In genomic region chr2:43424262-43425207, GRCh38 we compare ENCODE assay signal across 11 cellular contexts.
DNase-seq lines count a peak whose midpoint lies in the region; ATAC-seq, FAIRE-seq and TF ChIP-seq lines count a peak whose summit lies in the region.
"Had no signal": no experiment of that assay in that cellular context is flagged by ENCODE, and none has a peak within 500 bp of the region (broad histone marks: within the 10 kb centered on the region; RNA-seq: fewer than 3 reads in every experiment).

No MANE protein-coding gene starts in this region.

- H3K9me3 ChIP-seq in HepG2 (ENCODE audit: low read length) (no peaks in the 10 kb centered on the region), aorta (ENCODE audit: control insufficient read depth, low read length) (no peaks in the 10 kb centered on the region)
- H3K9me3 ChIP-seq: esophagus muscularis mucosa had no signal

- no peak overlapping the region for H3K4me3 Mint-ChIP-seq in activated naive CD4-positive, alpha-beta T cell treated with anti-CD3 and anti-CD28 coated beads, Interleukin-2, amount 10 ng/mL, durations not matched to agents 7 days and 5 days
- H3K4me3 Mint-ChIP-seq in activated T-helper 1 cell treated with anti-CD3 and anti-CD28 coated beads, Interleukin-12 subunit alpha, Interleukin-12 subunit beta, Interleukin-2, Interleukin-4 antibody, amounts not matched to agents 30 ng/mL and 10 ng/mL and 1 ng/mL, durations not matched to agents 14 hours and 24 hours and 36 hours = peak overlapping the region; percentile 23

- TF ChIP-seq EP300 in HepG2 (IDR thresholded peaks at IDR 0.05; ENCODE audit: low read depth in 2 of 2, low read length in 2 of 2) = peak in 1 of 2 experiments; percentile 97; a peak in 2 of 4 replicates
- TF ChIP-seq EP300 in HepG2 (CRISPR knock-in tag; IDR thresholded peaks at IDR 0.05; ENCODE audit: borderline replicate concordance) = peak; percentile 70; the same call in 1 of the 2 replicates

- H3K4me1 ChIP-seq in HepG2 (ENCODE audit: insufficient read depth, low read length) (peaks cover 78% of the 10 kb centered on the region), aorta (ENCODE audit: control insufficient read depth in 1 of 2, insufficient read depth in 2 of 2, low read length in 2 of 2) (peaks cover 5 to 18% of the 10 kb centered on the region in 2 donors)

- no peaks in the 10 kb centered on the region for H3K27me3 ChIP-seq in HepG2 (ENCODE audit: control insufficient read depth in 1 of 2, insufficient read depth in 2 of 2, low read length in 2 of 2)
- no peaks in the 10 kb centered on the region for H3K27me3 ChIP-seq in aorta (ENCODE audit: control insufficient read depth in 1 of 2, insufficient read depth in 2 of 2, low read length in 1 of 2)
- H3K27me3 ChIP-seq: esophagus muscularis mucosa had no signal

- POLR2A ChIA-PET in HepG2 (lab: Yijun Ruan, JAX) = interaction anchor here (0.9 to 2.1 kb wide), 8 partner anchors 20 to 446 kb away, joined by 3 to 9 read pairs (median 4); partner anchors contain the start of gene ZFP36L2

- H3K36me3 ChIP-seq in HepG2 (replicated peaks in 1 of 2; ENCODE audit: control insufficient read depth in 1 of 2, insufficient read depth in 2 of 2, low read length in 2 of 2) = no peaks in the 10 kb centered on the region
- H3K36me3 ChIP-seq in aorta (ENCODE audit: control insufficient read depth in 1 of 2, insufficient read depth in 2 of 2, low read length in 1 of 2) = no peaks in the 10 kb centered on the region

- peak overlapping the region; percentile 31 for H2AFZ ChIP-seq in HepG2 (ENCODE audit: low read length)

- WGBS in HepG2 (ENCODE audit: low lambda C conversion rate) = 44% methylated on average over 6 of the region's 6 CpGs
- 69 to 70% methylated on average over 6 of the region's 6 CpGs for WGBS in aorta, 2 donors

- FAIRE-seq in HepG2 (lab: Jason Lieb, UNC) = peak; percentile 63

- no peaks in the 10 kb centered on the region for H3K27me3 Mint-ChIP-seq in activated naive CD4-positive, alpha-beta T cell treated with anti-CD3 and anti-CD28 coated beads, Interleukin-2, amount 10 ng/mL, durations not matched to agents 7 days and 5 days
- H3K27me3 Mint-ChIP-seq in activated T-helper 1 cell treated with anti-CD3 and anti-CD28 coated beads, Interleukin-12 subunit alpha, Interleukin-12 subunit beta, Interleukin-2, Interleukin-4 antibody, amounts not matched to agents 30 ng/mL and 10 ng/mL and 1 ng/mL, durations not matched to agents 14 hours and 24 hours and 36 hours (ENCODE audit: insufficient read depth) = no peaks in the 10 kb centered on the region

- BruUV-seq in HepG2 (replicated peaks; lab: Mats Ljungman, UMichigan) = no TSS peak

- peak overlapping the region; percentile 33 for H3K27ac Mint-ChIP-seq in activated naive CD4-positive, alpha-beta T cell treated with anti-CD3 and anti-CD28 coated beads, Interleukin-2, amount 10 ng/mL, durations not matched to agents 7 days and 5 days
- H3K27ac Mint-ChIP-seq in activated T-helper 1 cell treated with anti-CD3 and anti-CD28 coated beads, Interleukin-12 subunit alpha, Interleukin-12 subunit beta, Interleukin-2, Interleukin-4 antibody, amounts not matched to agents 30 ng/mL and 10 ng/mL and 1 ng/mL, durations not matched to agents 14 hours and 24 hours and 36 hours = peak overlapping the region; percentile 4

- H3K79me2 ChIP-seq in HepG2 (ENCODE audit: insufficient read depth, low read length) = no peaks in the 10 kb centered on the region

- peaks cover 46% of the 10 kb centered on the region for H3K4me1 Mint-ChIP-seq in activated naive CD4-positive, alpha-beta T cell treated with anti-CD3 and anti-CD28 coated beads, Interleukin-2, amount 10 ng/mL, durations not matched to agents 7 days and 5 days
- H3K4me1 Mint-ChIP-seq in activated T-helper 1 cell treated with anti-CD3 and anti-CD28 coated beads, Interleukin-12 subunit alpha, Interleukin-12 subunit beta, Interleukin-2, Interleukin-4 antibody, amounts not matched to agents 30 ng/mL and 10 ng/mL and 1 ng/mL, durations not matched to agents 14 hours and 24 hours and 36 hours (ENCODE audit: low read depth) = peaks cover 39% of the 10 kb centered on the region

- H3K36me3 Mint-ChIP-seq in activated naive CD4-positive, alpha-beta T cell treated with anti-CD3 and anti-CD28 coated beads, Interleukin-2, amount 10 ng/mL, durations not matched to agents 7 days and 5 days = peaks cover 39% of the 10 kb centered on the region
- peaks cover 34% of the 10 kb centered on the region for H3K36me3 Mint-ChIP-seq in activated T-helper 1 cell treated with anti-CD3 and anti-CD28 coated beads, Interleukin-12 subunit alpha, Interleukin-12 subunit beta, Interleukin-2, Interleukin-4 antibody, amounts not matched to agents 30 ng/mL and 10 ng/mL and 1 ng/mL, durations not matched to agents 14 hours and 24 hours and 36 hours (ENCODE audit: low read depth)

- no peak overlapping the region; a peak in 1 of 6 replicates for H3K4me3 ChIP-seq in HepG2 (replicated peaks in 1 of 3; ENCODE audit: insufficient read depth in 1 of 3, low read depth in 2 of 3, low read length in 3 of 3)
- no peak overlapping the region for H3K4me3 ChIP-seq in aorta (ENCODE audit: low read length in 2 of 2)
- H3K4me3 ChIP-seq: esophagus muscularis mucosa had no signal

- H3K9ac ChIP-seq in HepG2 (ENCODE audit: insufficient read depth, low read depth, low read length) = peak overlapping the region; percentile 49

- H3K4me2 ChIP-seq in HepG2 (ENCODE audit: low read depth, low read length) = peak overlapping the region; percentile 54

- peak; percentile 8; the same call in 1 of the 2 replicates for TF ChIP-seq RAD21 in HepG2 (CRISPR knock-in tag; IDR thresholded peaks at IDR 0.05)

- no peaks in the 10 kb centered on the region for H4K20me1 ChIP-seq in HepG2 (ENCODE audit: insufficient read depth, low read length)

- in situ Hi-C loops in HepG2 (cut with HindIII; ENCODE audit: extremely low pct_ligation_motif_present, low pct_unique_long_range_greater_than_20kb) = no loop called here
- in situ Hi-C loops in GM13977 (cut with MboI; ENCODE audit: low pct_unique_long_range_greater_than_20kb, low sequenced_read_pairs, unreplicated experiment) = no loop called here

- no peak for DNase-seq in activated naive CD4-positive, alpha-beta T cell treated with anti-CD3 and anti-CD28 coated beads, Interleukin-2, amount 10 ng/mL, durations not matched to agents 7 days and 5 days
- DNase-seq in activated naive CD4-positive, alpha-beta T cell treated with Interleukin-2 at 50 U/mL for 16 hours = no peak
- DNase-seq in activated T-helper 1 cell treated with anti-CD3 and anti-CD28 coated beads, Interleukin-12 subunit alpha, Interleukin-12 subunit beta, Interleukin-2, Interleukin-4 antibody, amounts not matched to agents 30 ng/mL and 10 ng/mL and 1 ng/mL, durations not matched to agents 14 hours and 24 hours and 36 hours (ENCODE audit: low spot score) = no peak
- peak; percentile 94 for DNase-seq in HepG2 (ENCODE audit: low spot score)
- DNase-seq in aorta = no peak
- no peak for DNase-seq in GM13977 (ENCODE audit: low spot score)
- DNase-seq: nucleus accumbens, Right ventricle myocardium superior had no signal

- TF ChIP-seq CTCF in HepG2 (CRISPR knock-in tag; IDR thresholded peaks at IDR 0.05) (no peak), GM13977 (IDR thresholded peaks at IDR 0.05; ENCODE audit: extremely low read depth, insufficient read depth, missing control alignments) (no peak)

- no peak for TF ChIP-seq POLR2A in HepG2 (IDR thresholded peaks at IDR 0.05; ENCODE audit: insufficient read depth in 1 of 2, low read depth in 2 of 2, low read length in 2 of 2)

- H3K9me3 Mint-ChIP-seq in activated naive CD4-positive, alpha-beta T cell treated with anti-CD3 and anti-CD28 coated beads, Interleukin-2, amount 10 ng/mL, durations not matched to agents 7 days and 5 days = no peaks in the 10 kb centered on the region
- peaks cover 3% of the 10 kb centered on the region for H3K9me3 Mint-ChIP-seq in activated T-helper 1 cell treated with anti-CD3 and anti-CD28 coated beads, Interleukin-12 subunit alpha, Interleukin-12 subunit beta, Interleukin-2, Interleukin-4 antibody, amounts not matched to agents 30 ng/mL and 10 ng/mL and 1 ng/mL, durations not matched to agents 14 hours and 24 hours and 36 hours

- peak overlapping the region; percentile 83 for H3K27ac ChIP-seq in HepG2 (ENCODE audit: extremely low read length, insufficient read depth, low read length)
- H3K27ac ChIP-seq in aorta (ENCODE audit: low read depth in 1 of 2, low read length in 2 of 2) = peak overlapping the region; percentile 57 to 76
- H3K27ac ChIP-seq: esophagus muscularis mucosa had no signal

- CTCF ChIA-PET in activated naive CD4-positive, alpha-beta T cell treated with anti-CD3 and anti-CD28 coated beads, Interleukin-2, amount 10 ng/mL, durations not matched to agents 7 days and 5 days (lab: Charles Lee) = interaction anchor here (1.0 to 1.5 kb wide), 2 partner anchors 30 to 59 kb away, joined by 3 to 4 read pairs; no protein-coding TSS in a partner anchor
- CTCF ChIA-PET in HepG2 (lab: Yijun Ruan, JAX; ENCODE audit: low intra/inter-chr PET ratio, low total read pairs) = no interaction called here

- peak; percentile 83 for ATAC-seq in HepG2
- no peak for ATAC-seq in aorta (ENCODE audit: low FRiP score)
- ATAC-seq in GM19324 (IDR thresholded peaks at IDR 0.05; ENCODE audit: low FRiP score, unreplicated experiment) = no peak
- no peak for ATAC-seq in HG03354 (IDR thresholded peaks at IDR 0.05; ENCODE audit: poor library complexity, severe bottlenecking, unreplicated experiment)

- intact Hi-C loops in activated T-helper 1 cell treated with anti-CD3 and anti-CD28 coated beads, Interleukin-12 subunit alpha, Interleukin-12 subunit beta, Interleukin-2, Interleukin-4 antibody, amounts not matched to agents 30 ng/mL and 10 ng/mL and 1 ng/mL, durations not matched to agents 14 hours and 24 hours and 36 hours (cut with micrococcal nuclease) = loop anchor here (10.0 kb wide), 2 partner anchors 350 to 700 kb away; partner anchors contain the start of gene DYNC2LI1
- intact Hi-C loops in HepG2 (cut with micrococcal nuclease; ENCODE audit: unreplicated experiment) (loop anchor here (1.0 to 5.0 kb wide), 4 partner anchors 33 to 113 kb away; no protein-coding TSS in a partner anchor), aorta (cut with DNase I) (no loop called here)

TF ChIP-seq in HepG2, 621 proteins besides CTCF, POLR2A, EP300 and RAD21 (continues in another document):
- TF ChIP-seq ZIK1 (CRISPR knock-in tag; IDR thresholded peaks at IDR 0.05; ENCODE audit: borderline replicate concordance, low read depth) = no peak
- TF ChIP-seq PBX3 (CRISPR knock-in tag; IDR thresholded peaks at IDR 0.05; ENCODE audit: borderline replicate concordance) = no peak
- TF ChIP-seq KLF16 (CRISPR knock-in tag; IDR thresholded peaks at IDR 0.05) = peak in 1 of 2 experiments; percentile 81; a peak in 1 of 4 replicates
- no peak for TF ChIP-seq HNRNPUL1 (IDR thresholded peaks at IDR 0.05; ENCODE audit: low read depth, low read length)

Comparison
In these comparisons a context has a peak if more than half of its experiments do, and no peak if none do; other contexts are left out.
1. intact Hi-C loops: an anchor here in activated T-helper 1 cell treated with anti-CD3 and anti-CD28 coated beads, Interleukin-12 subunit alpha, Interleukin-12 subunit beta, Interleukin-2, Interleukin-4 antibody, amounts not matched to agents 30 ng/mL and 10 ng/mL and 1 ng/mL, durations not matched to agents 14 hours and 24 hours and 36 hours (10.0 kb wide) and HepG2 (1.0 to 5.0 kb wide); none called in aorta.